ENCODE assay signal across 1 cellular context in genomic region chr6:24709014-24709711, GRCh38.
A peak's percentile ranks its signal among the peaks of the same experiment; 100 is the strongest.
TF ChIP-seq lines count a peak whose summit lies in the region.

No MANE protein-coding gene starts in this region.

TF ChIP-seq in K562, 482 proteins besides CTCF, POLR2A, EP300 and RAD21:
- peak; percentile 52 for TF ChIP-seq POLR2AphosphoS5 (IDR thresholded peaks at IDR 0.05; ENCODE audit: control insufficient read depth, insufficient read depth, low read depth, low read length)
- TF ChIP-seq KAT8 (IDR thresholded peaks at IDR 0.05; ENCODE audit: low read depth), result no peak
- no peak for TF ChIP-seq HMGXB4 (CRISPR knock-in tag; IDR thresholded peaks at IDR 0.05)
- TF ChIP-seq HNRNPUL1 (IDR thresholded peaks at IDR 0.05; ENCODE audit: low read length), result no peak
- TF ChIP-seq SAFB2 (IDR thresholded peaks at IDR 0.05; ENCODE audit: borderline replicate concordance, low read depth, low read length, severe bottlenecking), result no peak
- TF ChIP-seq SIN3A (IDR thresholded peaks at IDR 0.05; ENCODE audit: borderline replicate concordance in 2 of 2, control insufficient read depth in 1 of 2, low read depth in 2 of 2, low read length in 2 of 2), result 0 out of 4 replicates have a peak, but pooled peaks of 1 of the 2 experiments have one; percentile 14
- TF ChIP-seq TGIF2 (CRISPR knock-in tag; IDR thresholded peaks at IDR 0.05), result no peak
- TF ChIP-seq ETS2 (tag; IDR thresholded peaks at IDR 0.05; ENCODE audit: borderline replicate concordance, poor library complexity, severe bottlenecking), result no peak
- peak; percentile 82 for TF ChIP-seq SUPT5H (IDR thresholded peaks at IDR 0.05)
- TF ChIP-seq PML (IDR thresholded peaks at IDR 0.05; ENCODE audit: low read length), result peak; percentile 69; the same call in 1 of the 2 replicates
- TF ChIP-seq, protein P1, sequence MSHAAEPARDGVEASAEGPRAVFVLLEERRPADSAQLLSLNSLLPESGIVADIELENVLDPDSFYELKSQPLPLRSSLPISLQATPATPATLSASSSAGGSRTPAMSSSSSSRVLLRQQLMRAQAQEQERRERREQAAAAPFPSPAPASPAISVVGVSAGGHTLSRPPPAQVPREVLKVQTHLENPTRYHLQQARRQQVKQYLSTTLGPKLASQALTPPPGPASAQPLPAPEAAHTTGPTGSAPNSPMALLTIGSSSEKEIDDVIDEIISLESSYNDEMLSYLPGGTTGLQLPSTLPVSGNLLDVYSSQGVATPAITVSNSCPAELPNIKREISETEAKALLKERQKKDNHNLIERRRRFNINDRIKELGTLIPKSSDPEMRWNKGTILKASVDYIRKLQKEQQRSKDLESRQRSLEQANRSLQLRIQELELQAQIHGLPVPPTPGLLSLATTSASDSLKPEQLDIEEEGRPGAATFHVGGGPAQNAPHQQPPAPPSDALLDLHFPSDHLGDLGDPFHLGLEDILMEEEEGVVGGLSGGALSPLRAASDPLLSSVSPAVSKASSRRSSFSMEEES (CRISPR knock-in tag; IDR thresholded peaks at IDR 0.05), result peak; percentile 85
- peak; percentile 78 for TF ChIP-seq POLR2B (IDR thresholded peaks at IDR 0.05; ENCODE audit: low read depth, partially characterized antibody)
- TF ChIP-seq ZNF696 (CRISPR knock-in tag; conservative IDR thresholded peaks at IDR 0.05), result peak; percentile 6; the same call in 1 of the 2 replicates
- TF ChIP-seq E2F8 (IDR thresholded peaks at IDR 0.05; ENCODE audit: low read depth, partially characterized antibody), result peak; percentile 39
- TF ChIP-seq CBX2 (IDR thresholded peaks at IDR 0.05; ENCODE audit: insufficient read depth, low read length, poor library complexity, severe bottlenecking), result no peak
- no peak for TF ChIP-seq POU5F1 (IDR thresholded peaks at IDR 0.05; ENCODE audit: borderline replicate concordance, low read depth, low read length, partially characterized antibody)
- TF ChIP-seq FOXM1 (IDR thresholded peaks at IDR 0.05; ENCODE audit: low read depth), result no peak
- no peak for TF ChIP-seq FOXM1 (CRISPR knock-in tag; IDR thresholded peaks at IDR 0.05; ENCODE audit: low read depth)
- TF ChIP-seq, protein P2, sequence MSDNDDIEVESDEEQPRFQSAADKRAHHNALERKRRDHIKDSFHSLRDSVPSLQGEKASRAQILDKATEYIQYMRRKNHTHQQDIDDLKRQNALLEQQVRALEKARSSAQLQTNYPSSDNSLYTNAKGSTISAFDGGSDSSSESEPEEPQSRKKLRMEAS (CRISPR knock-in tag; IDR thresholded peaks at IDR 0.05), result no peak
- no peak for TF ChIP-seq TBL1XR1 (IDR thresholded peaks at IDR 0.05; ENCODE audit: low read length in 2 of 2)
- TF ChIP-seq POLR2AphosphoS2 (IDR thresholded peaks at IDR 0.05; ENCODE audit: low read length), result peak; percentile 84; the same call in 1 of the 2 replicates
- TF ChIP-seq RAD51 (IDR thresholded peaks at IDR 0.05; ENCODE audit: borderline replicate concordance, low read depth), result peak; percentile 40
- no peak for TF ChIP-seq CBX8 (IDR thresholded peaks at IDR 0.05; ENCODE audit: borderline replicate concordance, extremely low read depth, low read depth, low read length, poor library complexity, severe bottlenecking)
- TF ChIP-seq ELF2 (CRISPR knock-in tag; IDR thresholded peaks at IDR 0.05), result 0 out of 2 replicates have a peak, but pooled peaks have one; percentile 53
- TF ChIP-seq, protein P3, sequence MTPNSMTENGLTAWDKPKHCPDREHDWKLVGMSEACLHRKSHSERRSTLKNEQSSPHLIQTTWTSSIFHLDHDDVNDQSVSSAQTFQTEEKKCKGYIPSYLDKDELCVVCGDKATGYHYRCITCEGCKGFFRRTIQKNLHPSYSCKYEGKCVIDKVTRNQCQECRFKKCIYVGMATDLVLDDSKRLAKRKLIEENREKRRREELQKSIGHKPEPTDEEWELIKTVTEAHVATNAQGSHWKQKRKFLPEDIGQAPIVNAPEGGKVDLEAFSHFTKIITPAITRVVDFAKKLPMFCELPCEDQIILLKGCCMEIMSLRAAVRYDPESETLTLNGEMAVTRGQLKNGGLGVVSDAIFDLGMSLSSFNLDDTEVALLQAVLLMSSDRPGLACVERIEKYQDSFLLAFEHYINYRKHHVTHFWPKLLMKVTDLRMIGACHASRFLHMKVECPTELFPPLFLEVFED (CRISPR knock-in tag; conservative IDR thresholded peaks at IDR 0.05), result peak; percentile 85
- TF ChIP-seq ZBTB5 (IDR thresholded peaks at IDR 0.05), result no peak
- TF ChIP-seq, protein P4, sequence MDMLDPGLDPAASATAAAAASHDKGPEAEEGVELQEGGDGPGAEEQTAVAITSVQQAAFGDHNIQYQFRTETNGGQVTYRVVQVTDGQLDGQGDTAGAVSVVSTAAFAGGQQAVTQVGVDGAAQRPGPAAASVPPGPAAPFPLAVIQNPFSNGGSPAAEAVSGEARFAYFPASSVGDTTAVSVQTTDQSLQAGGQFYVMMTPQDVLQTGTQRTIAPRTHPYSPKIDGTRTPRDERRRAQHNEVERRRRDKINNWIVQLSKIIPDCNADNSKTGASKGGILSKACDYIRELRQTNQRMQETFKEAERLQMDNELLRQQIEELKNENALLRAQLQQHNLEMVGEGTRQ (CRISPR knock-in tag; IDR thresholded peaks at IDR 0.05), result 0 out of 2 replicates have a peak, but pooled peaks have one; percentile 4
- TF ChIP-seq BRCA1 (IDR thresholded peaks at IDR 0.05), result no peak
- no peak for TF ChIP-seq BRCA1 (CRISPR knock-in tag; IDR thresholded peaks at IDR 0.05)
- TF ChIP-seq ZNF740 (CRISPR knock-in tag; IDR thresholded peaks at IDR 0.05), result no peak
- no peak for TF ChIP-seq ZNF740 (tag; IDR thresholded peaks at IDR 0.05)
- no peak for TF ChIP-seq CREM (IDR thresholded peaks at IDR 0.05; ENCODE audit: low read depth)
- TF ChIP-seq, protein P5, sequence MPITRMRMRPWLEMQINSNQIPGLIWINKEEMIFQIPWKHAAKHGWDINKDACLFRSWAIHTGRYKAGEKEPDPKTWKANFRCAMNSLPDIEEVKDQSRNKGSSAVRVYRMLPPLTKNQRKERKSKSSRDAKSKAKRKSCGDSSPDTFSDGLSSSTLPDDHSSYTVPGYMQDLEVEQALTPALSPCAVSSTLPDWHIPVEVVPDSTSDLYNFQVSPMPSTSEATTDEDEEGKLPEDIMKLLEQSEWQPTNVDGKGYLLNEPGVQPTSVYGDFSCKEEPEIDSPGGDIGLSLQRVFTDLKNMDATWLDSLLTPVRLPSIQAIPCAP (CRISPR knock-in tag; IDR thresholded peaks at IDR 0.05; ENCODE audit: borderline replicate concordance), result no peak
- no peak for TF ChIP-seq ZNF780A (CRISPR knock-in tag; IDR thresholded peaks at IDR 0.05)
